ENCODE assay signal across 22 cellular contexts in the genomic region with DNA sequence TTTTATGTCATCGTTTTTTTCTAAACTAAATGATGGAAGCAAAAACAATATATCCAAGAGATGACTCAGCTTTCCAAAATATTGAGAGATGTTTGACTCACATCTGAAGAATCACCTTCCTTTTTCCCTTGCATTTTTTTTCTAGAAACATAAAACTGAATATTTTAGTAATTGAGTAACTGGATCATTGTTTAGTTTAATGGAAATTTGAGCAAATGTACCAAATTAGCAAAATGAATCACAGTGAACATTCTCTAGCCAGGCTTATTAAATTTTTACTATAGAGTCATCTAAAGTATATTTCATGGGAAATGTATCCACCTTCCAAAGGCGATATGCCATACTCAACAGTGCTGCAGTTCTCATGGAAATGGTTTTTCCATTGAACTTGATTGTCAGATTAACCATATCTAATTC.
DNase-seq lines count a peak whose midpoint lies in the region; ATAC-seq and TF ChIP-seq lines count a peak whose summit lies in the region.
"Had no signal": no experiment of that assay in that cellular context is flagged by ENCODE, and none has a peak within 500 bp of the region (broad histone marks: within the 10 kb centered on the region; RNA-seq: fewer than 3 reads in every experiment).

No MANE protein-coding gene starts in this region.

- no peaks in the 10 kb centered on the region for H3K27me3 ChIP-seq in adipocyte (replicated peaks; ENCODE audit: control insufficient read depth, insufficient read depth, low read length)
- no peaks in the 10 kb centered on the region for H3K27me3 ChIP-seq in fibroblast of lung (ENCODE audit: control insufficient read depth, insufficient read depth, low read length)
- H3K27me3 ChIP-seq: upper lobe of right lung had no signal

- H3K4me1 ChIP-seq in adipocyte (ENCODE audit: control insufficient read depth, insufficient read depth, low read length) = peaks cover 12% of the 10 kb centered on the region
- H3K4me1 ChIP-seq in fibroblast of lung (ENCODE audit: control insufficient read depth, extremely low read depth, insufficient read depth, low read length) = no peaks in the 10 kb centered on the region
- H3K4me1 ChIP-seq: upper lobe of right lung had no signal

- H3K27ac ChIP-seq in fibroblast of lung (ENCODE audit: insufficient read depth, low read length) = peak overlapping the region; percentile 17
- H3K27ac ChIP-seq: upper lobe of right lung had no signal

- H3K36me3 ChIP-seq in adipocyte (ENCODE audit: control insufficient read depth, insufficient read depth, low read length, severe bottlenecking) = no peaks in the 10 kb centered on the region
- no peaks in the 10 kb centered on the region for H3K36me3 ChIP-seq in fibroblast of lung (ENCODE audit: control insufficient read depth, insufficient read depth, low read length)
- H3K36me3 ChIP-seq: upper lobe of right lung had no signal

- no peaks in the 10 kb centered on the region for H4K20me1 ChIP-seq in fibroblast of lung (ENCODE audit: control insufficient read depth, extremely low read depth, insufficient read depth, low read length)

- H3K9ac ChIP-seq in adipocyte (ENCODE audit: low read length) (no peak overlapping the region), fibroblast of lung (ENCODE audit: insufficient read depth, low read length) (no peak overlapping the region)

- H3K4me2 ChIP-seq in fibroblast of lung (ENCODE audit: extremely low read depth, insufficient read depth, low read length) = peak overlapping the region; percentile 52

- no peak overlapping the region for H2AFZ ChIP-seq in fibroblast of lung (ENCODE audit: low read length)

- no peak for ATAC-seq in GM21529 (IDR thresholded peaks at IDR 0.05; ENCODE audit: unreplicated experiment)
- ATAC-seq: activated CD4-positive, CD25-positive, alpha-beta regulatory T cell treated with anti-CD3 and anti-CD28 coated beads, Interleukin-2, amount 50 U/mL, for 24 hours; CD8-positive, alpha-beta T cell; HepG2; upper lobe of right lung had no signal

- DNase-seq in GM04503 (ENCODE audit: low read depth) (peak; percentile 70), adipocyte (ENCODE audit: low read depth) (peak; percentile 82), fibroblast of lung (ENCODE audit: low read depth in 2 of 2) (peak; percentile 69 to 84), stromal cell of bone marrow (ENCODE audit: low read depth) (peak; percentile 72), cortex of kidney (lab: John Stamatoyannopoulos, UW) (no peak)
- no peak for DNase-seq in stimulated activated CD4-positive, alpha-beta T cell treated with anti-CD3 and anti-CD28 coated beads, Interleukin-4, amount 100 ng/mL, for 4 hours
- DNase-seq in activated naive CD4-positive, alpha-beta T cell (lab: John Stamatoyannopoulos, UW) = no peak
- DNase-seq: activated CD8-positive, alpha-beta memory T cell treated with anti-CD3 and anti-CD28 coated beads for 24 hours; activated naive CD8-positive, alpha-beta T cell treated with anti-CD3 and anti-CD28 coated beads, Interleukin-2, amount 10 ng/mL, durations not matched to agents 7 days and 5 days; CD8-positive, alpha-beta T cell; cerebellar nuclear complex; DMS79; immature natural killer cell; NCI-H2081; NCI-H510A treated with DMSO at 0.1 percent for 48 hours; SIG-M5; stimulated activated CD4-positive, alpha-beta T cell treated with anti-CD3 and anti-CD28 coated beads, Interleukin-15, amount 100 ng/mL, for 24 hours; stimulated activated naive CD4-positive, alpha-beta T cell treated with Interleukin-2 at 50 U/mL for 16 hours; upper lobe of right lung had no signal

- TF ChIP-seq CTCF in fibroblast of lung (conservative IDR thresholded peaks at IDR 0.05 in 1 of 2, IDR thresholded peaks at IDR 0.05 in 1 of 2; ENCODE audit: low read depth in 1 of 2, low read length in 2 of 2) = no peak

- H3K79me2 ChIP-seq in fibroblast of lung (ENCODE audit: control insufficient read depth, insufficient read depth, low read length) = no peaks in the 10 kb centered on the region

- H3K4me3 ChIP-seq in adipocyte (ENCODE audit: low read length) = peak overlapping the region; percentile 47
- H3K4me3 ChIP-seq in fibroblast of lung (replicated peaks in 1 of 4; ENCODE audit: control extremely low read depth in 1 of 4, insufficient read depth in 1 of 4, low read depth in 3 of 4, low read length in 4 of 4) = no peak overlapping the region
- H3K4me3 ChIP-seq: upper lobe of right lung had no signal

- H3K9me3 ChIP-seq in adipocyte (ENCODE audit: control insufficient read depth, low read length) (no peaks in the 10 kb centered on the region), fibroblast of lung (ENCODE audit: control insufficient read depth, insufficient read depth, low read depth, low read length) (no peaks in the 10 kb centered on the region)
- H3K9me3 ChIP-seq: upper lobe of right lung had no signal

Comparison
In these comparisons a context has a peak if more than half of its experiments do, and no peak if none do; other contexts are left out.
1. DNase-seq: peak in GM04503 (single experiment), adipocyte (single experiment), fibroblast of lung (2 of 2) and stromal cell of bone marrow (single experiment); none in cortex of kidney (single experiment), stimulated activated CD4-positive, alpha-beta T cell treated with anti-CD3 and anti-CD28 coated beads, Interleukin-4, amount 100 ng/mL, for 4 hours (0 of 2) and activated naive CD4-positive, alpha-beta T cell (0 of 4).